In genomic region chr11:27231519-27231918, GRCh38 we compare ENCODE assay signal across 2 cellular contexts.
TF ChIP-seq lines count a peak whose summit lies in the region.

No MANE protein-coding gene starts in this region.

TF ChIP-seq in GM23338, 12 proteins besides CTCF, POLR2A, EP300 and RAD21 (continued from another document):
- no peak for TF ChIP-seq REST (IDR thresholded peaks at IDR 0.05; ENCODE audit: unreplicated experiment)
- TF ChIP-seq ZNF462 (CRISPR knock-in tag; IDR thresholded peaks at IDR 0.05): no peak
- no peak for TF ChIP-seq JUNB (IDR thresholded peaks at IDR 0.05; ENCODE audit: unreplicated experiment)
- TF ChIP-seq EZH2 (IDR thresholded peaks at IDR 0.05; ENCODE audit: low read depth, unreplicated experiment): no peak
- no peak for TF ChIP-seq NANOG (IDR thresholded peaks at IDR 0.05; ENCODE audit: borderline replicate concordance)

TF ChIP-seq in K562, 482 proteins besides CTCF, POLR2A, EP300 and RAD21 (continued from another document):
- TF ChIP-seq PRDM10 (IDR thresholded peaks at IDR 0.05; ENCODE audit: partially characterized antibody) (peak; percentile 42), HEY1 (CRISPR knock-in tag; IDR thresholded peaks at IDR 0.05; ENCODE audit: borderline replicate concordance) (no peak)
